10 cellular contexts compared by ENCODE assay signal in genomic region chr12:111034911-111035577, GRCh38. TPM values are rescaled to one million over a fixed set of nuclear protein-coding genes. Genes with fewer than 3 reads are reported as not detected.
DNase-seq lines count a peak whose midpoint lies in the region; ATAC-seq and TF ChIP-seq lines count a peak whose summit lies in the region.
"Had no signal": no experiment of that assay in that cellular context is flagged by ENCODE, and none has a peak within 500 bp of the region (broad histone marks: within the 10 kb centered on the region; RNA-seq: fewer than 3 reads in every experiment).

No MANE protein-coding gene starts in this region.

- no peak overlapping the region for H3K4me3 ChIP-seq in mammary epithelial cell (replicated peaks in 1 of 3; ENCODE audit: insufficient read depth in 1 of 3, low read depth in 2 of 3, low read length in 3 of 3)

- dilution Hi-C loops in mammary epithelial cell (cut with HindIII; ENCODE audit: low sequenced_read_pairs): no loop called here

- peaks cover 42% of the 10 kb centered on the region for H3K27me3 ChIP-seq in mammary epithelial cell (ENCODE audit: insufficient read depth, low read length)

- 7% methylated on average over 12 of the region's 45 CpGs for WGBS in mammary epithelial cell (ENCODE audit: low coverage, missing lambda C conversion rate)

- CTCF ChIA-PET in mammary epithelial cell (lab: Charles Lee; ENCODE audit: low non-redundant PET): no interaction called here

- H3K9me3 Mint-ChIP-seq in natural killer cell: no peaks in the 10 kb centered on the region

- peak overlapping the region; percentile 70 for H3K4me3 Mint-ChIP-seq in natural killer cell

- H3K27ac ChIP-seq in mammary epithelial cell (ENCODE audit: insufficient read depth, low read depth, low read length): no peak overlapping the region
- H3K27ac ChIP-seq: esophagus muscularis mucosa had no signal

- TF ChIP-seq CTCF in mammary epithelial cell (conservative IDR thresholded peaks at IDR 0.05 in 1 of 2, IDR thresholded peaks at IDR 0.05 in 1 of 2; ENCODE audit: extremely low read depth in 1 of 2, insufficient read depth in 1 of 2, low read depth in 1 of 2, low read length in 2 of 2) (no peak), natural killer cell (IDR thresholded peaks at IDR 0.05) (no peak)

- H3K36me3 Mint-ChIP-seq in natural killer cell: no peaks in the 10 kb centered on the region

- ATAC-seq in natural killer cell: no peak
- no peak for ATAC-seq in GM21381 (IDR thresholded peaks at IDR 0.05; ENCODE audit: unreplicated experiment)

- H3K27ac Mint-ChIP-seq in natural killer cell: no peak overlapping the region

- H3K9ac ChIP-seq in mammary epithelial cell (ENCODE audit: insufficient read depth, low read length): no peak overlapping the region

- no peaks in the 10 kb centered on the region for H4K20me1 ChIP-seq in mammary epithelial cell (ENCODE audit: insufficient read depth, low read length)

- H3K4me2 ChIP-seq in mammary epithelial cell (ENCODE audit: insufficient read depth, low read depth, low read length): no peak overlapping the region

- no peaks in the 10 kb centered on the region for H3K79me2 ChIP-seq in mammary epithelial cell (ENCODE audit: insufficient read depth, low read length)

- BruUV-seq in mammary epithelial cell (replicated peaks; lab: Mats Ljungman, UMichigan): no TSS peak

- H3K4me1 ChIP-seq in mammary epithelial cell (ENCODE audit: insufficient read depth, low read length): no peaks in the 10 kb centered on the region

- no peak overlapping the region for H2AFZ ChIP-seq in mammary epithelial cell (ENCODE audit: low read depth, low read length)

- intact Hi-C loops in mammary epithelial cell (cut with micrococcal nuclease) (no loop called here), natural killer cell (cut with micrococcal nuclease) (no loop called here)

- H3K36me3 ChIP-seq in mammary epithelial cell (ENCODE audit: insufficient read depth, low read length): no peaks in the 10 kb centered on the region
- H3K36me3 ChIP-seq: esophagus muscularis mucosa had no signal

- peaks cover 60 to 70% of the 10 kb centered on the region in 2 donors for H3K27me3 Mint-ChIP-seq in natural killer cell (ENCODE audit: low read depth in 2 of 2)

- peaks cover 0 to 6% of the 10 kb centered on the region in 2 donors for H3K4me1 Mint-ChIP-seq in natural killer cell

- no peaks in the 10 kb centered on the region for H3K9me3 ChIP-seq in mammary epithelial cell (replicated peaks; ENCODE audit: insufficient read depth, low read length)
- H3K9me3 ChIP-seq: esophagus muscularis mucosa had no signal

- in situ Hi-C loops in mammary epithelial cell (cut with MboI; ENCODE audit: low sequenced_read_pairs in 2 of 2): no loop called here

- DNase-seq in D341Med (ENCODE audit: low spot score) (peak; percentile 80), NCI-H1105 treated with DMSO at 0.1 percent for 48 hours (lab: John Stamatoyannopoulos, UW) (peak; percentile 66), mammary epithelial cell (peak; percentile 13), natural killer cell (no peak), NCI-H1436 treated with DMSO at 0.1 percent for 48 hours (lab: John Stamatoyannopoulos, UW) (no peak), foreskin melanocyte (no peak), MV-4-11 (lab: John Stamatoyannopoulos, UW) (no peak)
- DNase-seq: NCI-H187 treated with DMSO at 0.1 percent for 48 hours had no signal

RNA-seq across cellular contexts. Expression of gene CUX2, which starts 1.1 kb away (rescaled TPM):
- total RNA-seq in mammary epithelial cell (not detected), natural killer cell (under 1 TPM in 1 of 3 donors, not detected in 2; 0.08 TPM)
- not detected for polyA plus RNA-seq in mammary epithelial cell
- polyA minus RNA-seq in mammary epithelial cell: not detected

Comparison
In these comparisons a context has a peak if more than half of its experiments do, and no peak if none do; other contexts are left out.
1. DNase-seq: peak in D341Med (single experiment), NCI-H1105 treated with DMSO at 0.1 percent for 48 hours (single experiment) and mammary epithelial cell (single experiment); none in natural killer cell (single experiment), NCI-H1436 treated with DMSO at 0.1 percent for 48 hours (single experiment), foreskin melanocyte (single experiment) and MV-4-11 (single experiment).